10 cellular contexts compared by ENCODE assay signal in the genomic region with DNA sequence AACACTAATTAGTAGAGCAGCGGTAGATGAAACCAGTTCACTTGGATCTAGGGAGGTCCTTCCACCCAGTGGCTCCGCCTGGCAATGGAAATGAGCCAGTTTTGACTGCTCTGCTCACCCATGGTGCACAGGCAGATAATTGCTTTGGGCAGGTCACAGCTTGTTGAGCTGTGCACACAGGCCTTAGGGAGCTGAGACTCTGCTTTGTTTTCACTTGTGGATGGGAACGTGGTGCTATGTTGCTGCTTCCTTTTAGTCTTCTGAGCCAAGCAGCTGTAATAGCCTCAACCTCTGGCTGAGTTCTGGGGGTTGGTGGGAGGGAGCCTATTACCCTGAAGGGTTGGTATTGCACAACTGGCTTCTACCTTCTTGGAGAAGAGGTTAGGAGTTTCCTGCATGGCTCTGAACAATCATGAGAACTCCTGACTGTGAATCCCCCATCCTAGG.
A peak's percentile ranks its signal among the peaks of the same experiment; 100 is the strongest.
DNase-seq lines count a peak whose midpoint lies in the region; ATAC-seq and TF ChIP-seq lines count a peak whose summit lies in the region.
"Had no signal": no experiment of that assay in that cellular context is flagged by ENCODE, and none has a peak within 500 bp of the region (broad histone marks: within the 10 kb centered on the region; RNA-seq: fewer than 3 reads in every experiment).

No MANE protein-coding gene starts in this region.

- no peak overlapping the region for H3K4me2 ChIP-seq in neuronal stem cell (ENCODE audit: insufficient read depth, low read length, poor library complexity, severe bottlenecking)

- H3K4me1 ChIP-seq in HEK293 (ENCODE audit: control insufficient read depth, insufficient read depth, low read length) (peaks cover 9% of the 10 kb centered on the region), colonic mucosa (no peaks in the 10 kb centered on the region), neuronal stem cell (ENCODE audit: control insufficient read depth in 2 of 2, insufficient read depth in 1 of 2, low read depth in 1 of 2, low read length in 2 of 2) (peaks cover 17 to 23% of the 10 kb centered on the region in 2 donors)
- H3K4me1 ChIP-seq: adrenal gland had no signal

- no peak overlapping the region for H3K23ac ChIP-seq in neuronal stem cell (ENCODE audit: low read depth, low read length, poor library complexity)

- DNase-seq in NCI-H2196 (lab: John Stamatoyannopoulos, UW; ENCODE audit: unreplicated experiment) (peak; percentile 89), chondrocyte (ENCODE audit: low spot score) (no peak), osteocyte (ENCODE audit: extremely low spot score, unreplicated experiment) (no peak), colonic mucosa (no peak), neuronal stem cell (ENCODE audit: low spot score) (no peak)
- DNase-seq in CD4-positive, alpha-beta T cell, result no peak
- DNase-seq: adrenal gland, sigmoid colon had no signal

- H3K14ac ChIP-seq in neuronal stem cell (ENCODE audit: low read length), result no peak overlapping the region

- H3K4me1 Mint-ChIP-seq in chondrocyte (ENCODE audit: low read depth), result peaks cover 76% of the 10 kb centered on the region
- H3K4me1 Mint-ChIP-seq in osteocyte (ENCODE audit: unreplicated experiment), result peaks cover 50% of the 10 kb centered on the region
- no peaks in the 10 kb centered on the region for H3K4me1 Mint-ChIP-seq in CD4-positive, alpha-beta T cell (ENCODE audit: low read depth)

- no peak overlapping the region for H2AK5ac ChIP-seq in neuronal stem cell (ENCODE audit: low read depth, low read length)

- no peak overlapping the region for H4K8ac ChIP-seq in neuronal stem cell (ENCODE audit: low read depth, low read length)

- H3K79me1 ChIP-seq in neuronal stem cell (ENCODE audit: low read depth, low read length), result no peaks in the 10 kb centered on the region

- H3K27me3 ChIP-seq in colonic mucosa, result no peaks in the 10 kb centered on the region
- no peaks in the 10 kb centered on the region for H3K27me3 ChIP-seq in neuronal stem cell (ENCODE audit: control insufficient read depth in 3 of 3, insufficient read depth in 3 of 3, low read depth in 1 of 3, low read length in 3 of 3)
- H3K27me3 ChIP-seq in CD4-positive, alpha-beta T cell (ENCODE audit: control insufficient read depth, insufficient read depth, low read length), result no peaks in the 10 kb centered on the region
- H3K27me3 ChIP-seq: adrenal gland, sigmoid colon had no signal

- no CpG with 5 or more reads among the region's 3 CpGs for WGBS in neuronal stem cell (ENCODE audit: extremely low coverage in 2 of 2, insufficient read length in 2 of 2, insufficient replicate concordance in 1 of 2), 2 donors

- intact Hi-C loops in colonic mucosa (cut with DNase I), result no loop called here
- intact Hi-C loops in CD4-positive, alpha-beta T cell (cut with DNase I, micrococcal nuclease), result no loop called here

- no peak overlapping the region for H2BK120ac ChIP-seq in neuronal stem cell (ENCODE audit: low read depth, low read length)

- H3K4me3 ChIP-seq in HEK293 (ENCODE audit: low read depth, low read length) (no peak overlapping the region), colonic mucosa (no peak overlapping the region), neuronal stem cell (ENCODE audit: low read length in 2 of 2) (no peak overlapping the region)
- H3K4me3 ChIP-seq: adrenal gland, sigmoid colon had no signal

- CTCF ChIA-PET in HEK293 (lab: Yijun Ruan, JAX), result interaction anchor here (0.6 to 0.7 kb wide), 2 partner anchors 87 to 508 kb away, joined by 3 to 4 read pairs; no protein-coding TSS in a partner anchor
- CTCF ChIA-PET in CD4-positive, alpha-beta T cell (lab: Charles Lee), result no interaction called here

- H4K91ac ChIP-seq in neuronal stem cell (ENCODE audit: low read depth, low read length, poor library complexity), result no peak overlapping the region

- no peak overlapping the region for H2BK5ac ChIP-seq in neuronal stem cell (ENCODE audit: low read length)

- H3K27ac ChIP-seq in HEK293 (ENCODE audit: extremely low read depth, low read depth, low read length) (peak overlapping the region; percentile 83), colonic mucosa (no peak overlapping the region), neuronal stem cell (replicated peaks; ENCODE audit: low read length) (no peak overlapping the region)
- H3K27ac ChIP-seq in CD4-positive, alpha-beta T cell (ENCODE audit: low read depth, low read length), result no peak overlapping the region
- H3K27ac ChIP-seq: adrenal gland, sigmoid colon had no signal

- H2AFZ ChIP-seq in neuronal stem cell (ENCODE audit: low read length), result no peak overlapping the region

- H3K36me3 ChIP-seq in HEK293 (ENCODE audit: control insufficient read depth in 2 of 2, insufficient read depth in 1 of 2, low read length in 2 of 2) (no peaks in the 10 kb centered on the region), colonic mucosa (no peaks in the 10 kb centered on the region), neuronal stem cell (replicated peaks in 1 of 2; ENCODE audit: control insufficient read depth in 2 of 2, insufficient read depth in 2 of 2, low read length in 2 of 2) (peaks cover 2 to 14% of the 10 kb centered on the region in 2 donors)
- H3K36me3 ChIP-seq: adrenal gland, sigmoid colon had no signal

- H3K9ac ChIP-seq in colonic mucosa (ENCODE audit: low read depth in 2 of 2, low read length in 2 of 2) (no peak overlapping the region), neuronal stem cell (ENCODE audit: low read depth, low read length, poor library complexity) (no peak overlapping the region)

- TF ChIP-seq CTCF in HEK293 (tag by site-specific recombination; IDR thresholded peaks at IDR 0.05), result no peak
- no peak for TF ChIP-seq CTCF in chondrocyte (IDR thresholded peaks at IDR 0.05)
- no peak for TF ChIP-seq CTCF in osteocyte (IDR thresholded peaks at IDR 0.05)
- TF ChIP-seq CTCF in colonic mucosa (IDR thresholded peaks at IDR 0.05), result no peak
- no peak for TF ChIP-seq CTCF in CD4-positive, alpha-beta T cell (IDR thresholded peaks at IDR 0.05)

- peak overlapping the region; percentile 85 for H3K27ac Mint-ChIP-seq in chondrocyte (ENCODE audit: unreplicated experiment)
- H3K27ac Mint-ChIP-seq in osteocyte (ENCODE audit: unreplicated experiment), result peak overlapping the region; percentile 75
- H3K27ac Mint-ChIP-seq in CD4-positive, alpha-beta T cell, result no peak overlapping the region

- H3K18ac ChIP-seq in neuronal stem cell (ENCODE audit: low read length), result no peak overlapping the region

- ATAC-seq in CD4-positive, alpha-beta T cell (ENCODE audit: poor library complexity), result no peak
- no peak for ATAC-seq in GM21717 (IDR thresholded peaks at IDR 0.05; ENCODE audit: unreplicated experiment)

- H3K9me3 Mint-ChIP-seq in chondrocyte (ENCODE audit: low read depth) (no peaks in the 10 kb centered on the region), osteocyte (ENCODE audit: unreplicated experiment) (no peaks in the 10 kb centered on the region)
- peaks cover 3% of the 10 kb centered on the region for H3K9me3 Mint-ChIP-seq in CD4-positive, alpha-beta T cell

- H3K27me3 Mint-ChIP-seq in chondrocyte (ENCODE audit: low read depth), result no peaks in the 10 kb centered on the region
- H3K27me3 Mint-ChIP-seq in osteocyte (ENCODE audit: unreplicated experiment), result no peaks in the 10 kb centered on the region
- no peaks in the 10 kb centered on the region for H3K27me3 Mint-ChIP-seq in CD4-positive, alpha-beta T cell

- H3K9me3 ChIP-seq in HEK293 (ENCODE audit: control insufficient read depth, insufficient read depth, low read depth, low read length) (no peaks in the 10 kb centered on the region), colonic mucosa (no peaks in the 10 kb centered on the region), neuronal stem cell (replicated peaks in 1 of 2; ENCODE audit: control insufficient read depth in 2 of 2, insufficient read depth in 1 of 2, low read depth in 1 of 2, low read length in 2 of 2) (peaks cover 7% of the 10 kb centered on the region in 2 donors)
- no peaks in the 10 kb centered on the region for H3K9me3 ChIP-seq in CD4-positive, alpha-beta T cell (ENCODE audit: control insufficient read depth, low read length)
- H3K9me3 ChIP-seq: adrenal gland, sigmoid colon had no signal

- POLR2A ChIA-PET in HEK293 (lab: Yijun Ruan, JAX), result no interaction called here
- POLR2A ChIA-PET in CD4-positive, alpha-beta T cell (lab: Charles Lee), result no interaction called here

- no peak overlapping the region for H2BK15ac ChIP-seq in neuronal stem cell (ENCODE audit: low read length)

- H2BK12ac ChIP-seq in neuronal stem cell (ENCODE audit: low read length), result no peak overlapping the region

- no peak overlapping the region for H3K4ac ChIP-seq in neuronal stem cell (ENCODE audit: low read length)

- H3K36me3 Mint-ChIP-seq in chondrocyte (ENCODE audit: low read depth) (no peaks in the 10 kb centered on the region), osteocyte (ENCODE audit: unreplicated experiment) (no peaks in the 10 kb centered on the region)
- no peaks in the 10 kb centered on the region for H3K36me3 Mint-ChIP-seq in CD4-positive, alpha-beta T cell (ENCODE audit: low read depth)

- H3K4me3 Mint-ChIP-seq in chondrocyte (ENCODE audit: unreplicated experiment) (peak overlapping the region; percentile 3), osteocyte (ENCODE audit: unreplicated experiment) (no peak overlapping the region)
- H3K4me3 Mint-ChIP-seq in CD4-positive, alpha-beta T cell, result no peak overlapping the region

TF ChIP-seq in HEK293, 187 proteins besides CTCF, POLR2A, EP300 and RAD21 (continues in another document):
- TF ChIP-seq, protein P1, sequence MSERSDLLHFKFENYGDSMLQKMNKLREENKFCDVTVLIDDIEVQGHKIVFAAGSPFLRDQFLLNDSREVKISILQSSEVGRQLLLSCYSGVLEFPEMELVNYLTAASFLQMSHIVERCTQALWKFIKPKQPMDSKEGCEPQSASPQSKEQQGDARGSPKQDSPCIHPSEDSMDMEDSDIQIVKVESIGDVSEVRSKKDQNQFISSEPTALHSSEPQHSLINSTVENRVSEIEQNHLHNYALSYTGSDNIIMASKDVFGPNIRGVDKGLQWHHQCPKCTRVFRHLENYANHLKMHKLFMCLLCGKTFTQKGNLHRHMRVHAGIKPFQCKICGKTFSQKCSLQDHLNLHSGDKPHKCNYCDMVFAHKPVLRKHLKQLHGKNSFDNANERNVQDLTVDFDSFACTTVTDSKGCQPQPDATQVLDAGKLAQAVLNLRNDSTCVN (tag by site-specific recombination; optimal IDR thresholded peaks at IDR 0.05), result no peak
- no peak for TF ChIP-seq ZNF623 (tag by site-specific recombination; IDR thresholded peaks at IDR 0.05)
- no peak for TF ChIP-seq ZNF664 (tag by site-specific recombination; IDR thresholded peaks at IDR 0.05)
- peak; percentile 72 for TF ChIP-seq FEZF1 (tag by site-specific recombination; IDR thresholded peaks at IDR 0.05)
- TF ChIP-seq SETDB1 (IDR thresholded peaks at IDR 0.05; ENCODE audit: insufficient read length, low read length), result no peak
